Comparison of ENCODE assay signal across 21 cellular contexts in the genomic region with DNA sequence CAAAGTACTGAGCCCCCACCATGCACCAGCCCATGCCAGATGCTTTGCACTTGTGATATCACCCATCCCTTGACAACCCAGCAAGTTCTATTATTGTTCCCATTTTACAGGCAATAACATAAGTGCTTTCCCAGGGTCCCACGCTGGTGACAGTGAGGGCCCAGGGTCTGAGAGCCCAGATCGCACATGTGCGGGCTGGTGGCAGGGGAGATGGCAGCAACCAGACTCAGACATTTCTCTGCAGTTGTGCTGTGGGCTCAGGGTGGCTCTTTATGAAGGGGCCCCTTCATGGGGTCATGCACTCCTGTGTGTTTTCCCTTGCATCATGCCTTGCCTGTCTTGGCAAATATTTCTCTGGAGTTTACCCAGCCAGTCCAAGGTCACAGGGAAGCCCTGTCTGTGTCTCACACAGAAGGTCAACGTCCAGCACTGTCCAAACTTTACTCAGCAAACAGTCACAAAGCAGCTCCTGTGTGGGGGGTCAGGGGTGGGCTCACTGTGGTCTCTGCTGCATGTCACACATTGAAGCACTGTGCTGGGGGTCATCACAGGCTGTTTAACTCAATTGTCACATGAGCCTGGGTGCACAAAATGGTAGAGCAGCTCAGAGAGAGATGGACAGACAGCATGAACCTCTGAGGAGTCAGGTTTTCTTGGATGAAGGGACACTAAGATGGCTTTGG. TPM values are rescaled to one million over a fixed set of nuclear protein-coding genes. Genes with fewer than 3 reads are reported as not detected.
DNase-seq lines count a peak whose midpoint lies in the region; FAIRE-seq and TF ChIP-seq lines count a peak whose summit lies in the region.
"Had no signal": no experiment of that assay in that cellular context is flagged by ENCODE, and none has a peak within 500 bp of the region (broad histone marks: within the 10 kb centered on the region; RNA-seq: fewer than 3 reads in every experiment).

No MANE protein-coding gene starts in this region.

- intact Hi-C loops in Caco-2 (cut with micrococcal nuclease; ENCODE audit: unreplicated experiment) = loop anchor here (2.0 kb wide), 1 partner anchor 21 kb away; no protein-coding TSS in a partner anchor
- intact Hi-C loops in ovary (cut with DNase I) = no loop called here

- H4K20me1 ChIP-seq in astrocyte (ENCODE audit: insufficient read depth, low read length) = no peaks in the 10 kb centered on the region

- H3K4me1 ChIP-seq in Caco-2 = peaks cover 24% of the 10 kb centered on the region
- peaks cover 6% of the 10 kb centered on the region for H3K4me1 ChIP-seq in astrocyte (ENCODE audit: insufficient read depth, low read length)
- peaks cover 22% of the 10 kb centered on the region for H3K4me1 ChIP-seq in ovary (ENCODE audit: insufficient read depth)

- H3K36me3 ChIP-seq in Caco-2 (ENCODE audit: control insufficient read depth, insufficient read depth, low read length) = no peaks in the 10 kb centered on the region
- no peaks in the 10 kb centered on the region for H3K36me3 ChIP-seq in astrocyte (ENCODE audit: insufficient read depth, low read length)
- H3K36me3 ChIP-seq in ovary = no peaks in the 10 kb centered on the region
- H3K36me3 ChIP-seq: MG63 had no signal

- WGBS in ovary, 3 donors = 71 to 73% (median 72%) methylated on average over 4 of the region's 4 CpGs

- no peak overlapping the region for H2AFZ ChIP-seq in astrocyte (ENCODE audit: low read depth, low read length)

- DNase-seq in Caco-2 (peak; percentile 54 to 67), astrocyte (ENCODE audit: low read depth) (no peak), left kidney (ENCODE audit: low read depth, low spot score) (peak; percentile 18), ovary (peak in 3 of 5 donors; percentile 37 to 63 (median 44)), CD1c-positive myeloid dendritic cell (ENCODE audit: extremely low spot score) (no peak), SK-N-DZ (ENCODE audit: low spot score) (no peak), NCI-H526 treated with DMSO at 0.1 percent for 48 hours (lab: John Stamatoyannopoulos, UW) (no peak), SIG-M5 (lab: John Stamatoyannopoulos, UW) (no peak)
- DNase-seq: DMS79, Kasumi-1, MG63, NCI-H1048, NCI-H1417 treated with DMSO at 0.1 percent for 48 hours, NCI-H1930, NCI-H2227 treated with DMSO at 0.1 percent for 48 hours, NCI-H510A, NCI-H748 treated with DMSO at 0.1 percent for 48 hours had no signal

- POLR2A ChIA-PET in Caco-2 (lab: Charles Lee) = no interaction called here

- H3K4me3 ChIP-seq in Caco-2 (ENCODE audit: low read depth, low read length) = no peak overlapping the region
- H3K4me3 ChIP-seq in astrocyte (ENCODE audit: insufficient read depth, low read depth, low read length) = no peak overlapping the region
- no peak overlapping the region for H3K4me3 ChIP-seq in ovary
- H3K4me3 ChIP-seq: MG63 had no signal

- no TSS peak for BruUV-seq in Caco-2 (replicated peaks; lab: Mats Ljungman, UMichigan)

- H3K27ac Mint-ChIP-seq in Caco-2 (ENCODE audit: unreplicated experiment) = peak overlapping the region; percentile 36
- no peak overlapping the region for H3K27ac Mint-ChIP-seq in astrocyte (ENCODE audit: unreplicated experiment)

- H3K27me3 Mint-ChIP-seq in Caco-2 (ENCODE audit: insufficient read depth, unreplicated experiment) = no peaks in the 10 kb centered on the region
- peaks cover 25% of the 10 kb centered on the region for H3K27me3 Mint-ChIP-seq in astrocyte (ENCODE audit: low read depth, unreplicated experiment)

- H3K9me3 Mint-ChIP-seq in Caco-2 (ENCODE audit: unreplicated experiment) (peaks cover 12% of the 10 kb centered on the region), astrocyte (ENCODE audit: unreplicated experiment) (peaks cover 5% of the 10 kb centered on the region)

- TF ChIP-seq POLR2A in ovary (IDR thresholded peaks at IDR 0.05) = no peak

- H3K27ac ChIP-seq in astrocyte (ENCODE audit: low read depth, low read length) = no peak overlapping the region
- no peak overlapping the region for H3K27ac ChIP-seq in ovary
- H3K27ac ChIP-seq: C4-2B had no signal

- TF ChIP-seq EP300 in ovary (IDR thresholded peaks at IDR 0.05) = no peak

- H3K9me3 ChIP-seq in Caco-2 (no peaks in the 10 kb centered on the region), astrocyte (ENCODE audit: insufficient read depth, low read depth, low read length) (no peaks in the 10 kb centered on the region), ovary (no peaks in the 10 kb centered on the region)
- H3K9me3 ChIP-seq: MG63 had no signal

- no peak overlapping the region for H3K9ac ChIP-seq in astrocyte (ENCODE audit: low read length)

- no peak for TF ChIP-seq CTCF in Caco-2 (IDR thresholded peaks at IDR 0.05; ENCODE audit: insufficient read depth in 1 of 2, low read depth in 1 of 2, low read length in 1 of 2, severe bottlenecking in 1 of 2, unreplicated experiment in 1 of 2)
- TF ChIP-seq CTCF in astrocyte (IDR thresholded peaks at IDR 0.05; ENCODE audit: insufficient read depth, low read depth, low read length) = no peak
- no peak for TF ChIP-seq CTCF in ovary (IDR thresholded peaks at IDR 0.05)

- CTCF ChIA-PET in Caco-2 (lab: Charles Lee) = no interaction called here

- H3K36me3 Mint-ChIP-seq in Caco-2 (ENCODE audit: insufficient read depth, unreplicated experiment) = peaks cover 5% of the 10 kb centered on the region
- H3K36me3 Mint-ChIP-seq in astrocyte (ENCODE audit: low read depth, unreplicated experiment) = no peaks in the 10 kb centered on the region

- H3K4me1 Mint-ChIP-seq in Caco-2 (ENCODE audit: low read depth, unreplicated experiment) = peaks cover 22% of the 10 kb centered on the region
- H3K4me1 Mint-ChIP-seq in astrocyte (ENCODE audit: low read depth, unreplicated experiment) = peaks cover 5% of the 10 kb centered on the region

- H3K79me2 ChIP-seq in astrocyte (ENCODE audit: insufficient read depth, low read length) = no peaks in the 10 kb centered on the region

- H3K4me2 ChIP-seq in astrocyte (ENCODE audit: low read length) = no peak overlapping the region

- no peak for FAIRE-seq in astrocyte (lab: Jason Lieb, UNC)
- FAIRE-seq: GM19239, H1 had no signal

- H3K4me3 Mint-ChIP-seq in Caco-2 (ENCODE audit: unreplicated experiment) (no peak overlapping the region), astrocyte (ENCODE audit: unreplicated experiment) (peak overlapping the region; percentile 35)

- no peaks in the 10 kb centered on the region for H3K27me3 ChIP-seq in Caco-2 (replicated peaks; ENCODE audit: control insufficient read depth, insufficient read depth, low read length)
- H3K27me3 ChIP-seq in astrocyte (ENCODE audit: insufficient read depth, low read length) = no peaks in the 10 kb centered on the region
- H3K27me3 ChIP-seq in ovary = no peaks in the 10 kb centered on the region
- H3K27me3 ChIP-seq: MG63 had no signal

RNA-seq across cellular contexts. Expression of a gene that starts 12.7 kb away (rescaled TPM):
- total RNA-seq in Caco-2 (2022) (2.2 and 2.6 TPM in 2 replicates), astrocyte (0.23 and 0.36 TPM in 2 replicates), ovary (10 to 100 TPM in 6 of 7 donors, 1 to 10 TPM in 1; 8.3 to 66.2 (median 23.8) TPM)
- 10 to 100 TPM; 21.5 to 27.9 TPM for polyA plus RNA-seq in ovary
- polyA plus RNA-seq in SK-N-DZ (2014; cell fraction: cytosol; rRNA removed) = not detected in 2 replicates
- not detected in 2 replicates for polyA plus RNA-seq in SK-N-DZ (2014; cell fraction: nucleus; rRNA removed)
- total RNA-seq: A172 had no signal

RNA-seq across cellular contexts. Expression of a gene that starts 18.3 kb away (rescaled TPM):
- 1.3 and 2.3 TPM in 2 replicates for total RNA-seq in Caco-2 (2022)
- 1.3 and 2.9 TPM in 2 replicates for total RNA-seq in astrocyte
- total RNA-seq in ovary = 100 to 1,000 TPM in 5 of 7 donors, 10 to 100 TPM in 2; 49.6 to 291 (median 259) TPM
- polyA plus RNA-seq in ovary = 100 to 1,000 TPM in 1 of 2 donors, 10 to 100 TPM in 1; 97.4 to 212 TPM
- not detected in 2 replicates for polyA plus RNA-seq in SK-N-DZ (2014; cell fraction: cytosol; rRNA removed)
- polyA plus RNA-seq in SK-N-DZ (2014; cell fraction: nucleus; rRNA removed) = not detected in 2 replicates
- total RNA-seq: A172, H1 had no signal
- polyA plus RNA-seq: H1 had no signal

RNA-seq across cellular contexts. Expression of a gene that starts 32.6 kb away (rescaled TPM):
- total RNA-seq in Caco-2 (2022) = 5.5 and 6.3 TPM in 2 replicates
- total RNA-seq in astrocyte = not detected in 2 replicates
- under 1 TPM in 4 of 7 donors, not detected in 3; 0.11 to 0.22 (median 0.15) TPM for total RNA-seq in ovary
- not detected for polyA plus RNA-seq in ovary
- polyA plus RNA-seq in SK-N-DZ (2014; cell fraction: cytosol; rRNA removed) = not detected in 2 replicates
- not detected in 2 replicates for polyA plus RNA-seq in SK-N-DZ (2014; cell fraction: nucleus; rRNA removed)
- total RNA-seq: A172, H1 had no signal
- polyA plus RNA-seq: H1 had no signal

Comparison
In these comparisons a context has a peak if more than half of its experiments do, and no peak if none do; other contexts are left out.
1. DNase-seq: peak in Caco-2 (2 of 2), left kidney (single experiment) and ovary (3 of 5); none in astrocyte (single experiment), CD1c-positive myeloid dendritic cell (single experiment), SK-N-DZ (single experiment), NCI-H526 treated with DMSO at 0.1 percent for 48 hours (single experiment) and SIG-M5 (single experiment).
2. RNA of a gene that starts 18.3 kb away (total RNA-seq): 49.6 to 291 TPM in ovary; 1.3 to 2.3 TPM in Caco-2 and 1.3 to 2.9 TPM in astrocyte; every median in the first group is over 10 times any median in the second.